Comparison of ENCODE assay signal across 22 cellular contexts in the genomic region with DNA sequence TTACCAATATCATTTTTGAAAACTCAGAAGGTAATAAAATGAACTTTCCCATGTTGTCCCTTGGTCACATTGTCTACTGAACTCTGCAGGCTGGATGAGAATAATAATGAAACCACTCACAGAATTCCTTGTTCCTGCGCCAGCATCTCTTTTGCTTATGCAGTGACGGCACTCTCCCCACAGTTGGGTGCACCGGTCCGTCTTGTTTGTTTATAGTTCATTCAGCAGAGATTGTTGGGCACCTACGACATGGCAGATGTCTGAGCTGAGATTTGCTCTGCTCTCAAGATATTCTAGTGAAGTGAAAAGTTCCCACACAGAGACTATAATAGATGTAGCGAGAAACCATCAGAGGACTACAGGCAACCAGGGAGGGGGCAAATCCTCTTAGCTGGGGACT.
"Had no signal": no experiment of that assay in that cellular context is flagged by ENCODE, and none has a peak within 500 bp of the region (broad histone marks: within the 10 kb centered on the region; RNA-seq: fewer than 3 reads in every experiment).

No MANE protein-coding gene starts in this region.

- ATAC-seq: gastrocnemius medialis; heart right ventricle; mucosa of descending colon; naive thymus-derived CD4-positive, alpha-beta T cell; right cardiac atrium had no signal

- H3K9me3 Mint-ChIP-seq: dendritic cell treated with granulocyte-macrophage colony-stimulating factor and Interleukin-4, amounts not matched to agents 40 ng/mL and 50 ng/mL, for 4 days had no signal

- H3K27ac Mint-ChIP-seq: dendritic cell treated with granulocyte-macrophage colony-stimulating factor and Interleukin-4, amounts not matched to agents 40 ng/mL and 50 ng/mL, for 4 days; naive thymus-derived CD4-positive, alpha-beta T cell; progenitor cell of endocrine pancreas had no signal

- H3K4me3 ChIP-seq: adrenal gland, breast epithelium, gastrocnemius medialis, heart right ventricle, mucosa of descending colon, skin epidermis, suprapubic skin had no signal

- H3K4me3 Mint-ChIP-seq: dendritic cell treated with granulocyte-macrophage colony-stimulating factor and Interleukin-4, amounts not matched to agents 40 ng/mL and 50 ng/mL, for 4 days; naive thymus-derived CD4-positive, alpha-beta T cell had no signal

- DNase-seq: activated CD4-positive, alpha-beta T cell treated with anti-CD3 and anti-CD28 coated beads, Interleukin-2, amount 50 U/mL, for 4 hours; activated CD4-positive, CD25-positive, alpha-beta regulatory T cell treated with anti-CD3 and anti-CD28 coated beads, Interleukin-2, amount 50 U/mL, for 72 hours; activated effector memory CD4-positive, alpha-beta T cell treated with Interleukin-2 at 50 U/mL for 16 hours; activated naive CD4-positive, alpha-beta T cell treated with anti-CD3 and anti-CD28 coated beads, Interleukin-2, amount 50 U/mL, for 16 hours; activated T-cell treated with anti-CD3 and anti-CD28 coated beads for 4 hours; adrenal gland; cerebellar nuclear complex; gastrocnemius medialis; heart right ventricle; mammary epithelial cell; mucosa of descending colon; naive thymus-derived CD4-positive, alpha-beta T cell; right cardiac atrium; stimulated activated CD4-positive, alpha-beta T cell treated with anti-CD3 and anti-CD28 coated beads, Interleukin-4, amount 100 ng/mL, for 4 hours; stimulated activated CD8-positive, alpha-beta memory T cell treated with anti-CD3 and anti-CD28 coated beads, Interleukin-4, amount 100 ng/mL, for 48 hours; stimulated activated naive CD4-positive, alpha-beta T cell treated with Interleukin-2 at 50 U/mL for 16 hours; trophoblast cell had no signal

- H3K4me1 Mint-ChIP-seq: naive thymus-derived CD4-positive, alpha-beta T cell had no signal

- H3K27me3 Mint-ChIP-seq: naive thymus-derived CD4-positive, alpha-beta T cell had no signal
